ENCODE assay signal across 8 cellular contexts in genomic region chr1:10472220-10473144, GRCh38. TPM values are rescaled to one million over a fixed set of nuclear protein-coding genes. Genes with fewer than 3 reads are reported as not detected.
DNase-seq lines count a peak whose midpoint lies in the region; ATAC-seq, FAIRE-seq and TF ChIP-seq lines count a peak whose summit lies in the region.

Gene DFFA (minus strand): TSS chr1:10472529. CDS start chr1:10472458, 71 bp downstream.

- H4K20me1 ChIP-seq in H1 (replicated peaks in 1 of 2; ENCODE audit: control insufficient read depth in 1 of 2, insufficient read depth in 2 of 2, low read length in 2 of 2), result peaks cover 2 to 7% of the 10 kb centered on the region in 2 experiments

- peak; percentile 86 to 96 (median 88) for DNase-seq in CD4-positive, alpha-beta memory T cell
- DNase-seq in HT-29 (ENCODE audit: low spot score), result peak; percentile 95
- DNase-seq in NOMO-1 (lab: John Stamatoyannopoulos, UW; ENCODE audit: unreplicated experiment in 2 of 2), result peak; percentile 94 to 98
- DNase-seq in H1 (ENCODE audit: low read depth in 1 of 2, low spot score in 2 of 2), result peak; percentile 94 to 95
- DNase-seq in memory B cell (ENCODE audit: low spot score in 2 of 2), result peak; percentile 81 to 87
- peak; percentile 86 for DNase-seq in stimulated activated CD8-positive, alpha-beta memory T cell treated with anti-CD3 and anti-CD28 coated beads, Interleukin-12 subunit alpha, Interleukin-12 subunit beta, amount 100 ng/mL, for 24 hours (ENCODE audit: extremely low read depth)

- no peaks in the 10 kb centered on the region for H3K9me3 ChIP-seq in CD4-positive, alpha-beta memory T cell (ENCODE audit: control insufficient read depth in 1 of 2, low read length in 2 of 2)
- H3K9me3 ChIP-seq in H1 (ENCODE audit: insufficient read depth in 2 of 2, low read depth in 1 of 2, low read length in 1 of 2), result no peaks in the 10 kb centered on the region

- no peak within 1 kb of the TSS for H3K56ac ChIP-seq in H1 (replicated peaks; ENCODE audit: insufficient read length, low read depth, low read length)

- 7% methylated on average over 57 of the region's 59 CpGs; no CpG with 5 or more reads in 1 of the 2 experiments for WGBS in H1 (ENCODE audit: extremely low coverage in 1 of 2, insufficient coverage in 1 of 2, insufficient read length in 1 of 2, insufficient replicate concordance in 2 of 2, low coverage in 1 of 2, low lambda C conversion rate in 2 of 2, missing lambda C conversion rate in 1 of 2), 2 experiments

- CTCF ChIA-PET in CD4-positive, alpha-beta memory T cell (lab: Charles Lee; ENCODE audit: partially characterized antibody), result interaction anchor here (2.1 kb wide), 1 partner anchor 22 kb away, joined by 7 read pairs; no protein-coding TSS in a partner anchor
- CTCF ChIA-PET in activated CD8-positive, alpha-beta memory T cell treated with anti-CD3 and anti-CD28 coated beads for 36 hours (lab: Charles Lee), result interaction anchor here (1.0 kb wide), 1 partner anchor 22 kb away, joined by 3 read pairs; no protein-coding TSS in a partner anchor
- CTCF ChIA-PET in H1 (lab: Charles Lee; ENCODE audit: partially characterized antibody), result no interaction called here

- H2BK20ac ChIP-seq in H1 (ENCODE audit: low read length), result no peak within 1 kb of the TSS

- no peak within 1 kb of the TSS for H3K14ac ChIP-seq in H1 (ENCODE audit: insufficient read length)

- H3K36me3 ChIP-seq in CD4-positive, alpha-beta memory T cell (ENCODE audit: insufficient read depth, low read length), result peaks cover 13% of the 10 kb centered on the region
- peaks cover 2 to 20% (median 18%) of the 10 kb centered on the region in 4 experiments; a peak in 7 of 8 replicates for H3K36me3 ChIP-seq in H1 (ENCODE audit: control insufficient read depth in 2 of 4, insufficient read depth in 4 of 4, low read length in 3 of 4)

- no peaks in the 10 kb centered on the region for H3K27me3 Mint-ChIP-seq in CD4-positive, alpha-beta memory T cell
- no peaks in the 10 kb centered on the region for H3K27me3 Mint-ChIP-seq in memory B cell

- H3K4ac ChIP-seq in H1 (replicated peaks; ENCODE audit: insufficient read length, low read depth, low read length), result peak within 1 kb of the TSS; percentile 39

- no peak within 1 kb of the TSS for H3K23ac ChIP-seq in H1 (ENCODE audit: insufficient read length)

- peak within 1 kb of the TSS; percentile 59 to 75 (median 70) for H3K9ac ChIP-seq in H1 (replicated peaks in 1 of 4; ENCODE audit: extremely low read depth in 1 of 4, low read depth in 3 of 4, low read length in 3 of 4)

- no peak for FAIRE-seq in H1 (lab: Jason Lieb, UNC)

- peak within 1 kb of the TSS; percentile 91 to 95 (median 92) for H3K4me3 Mint-ChIP-seq in CD4-positive, alpha-beta memory T cell
- H3K4me3 Mint-ChIP-seq in memory B cell, result peak within 1 kb of the TSS; percentile 92

- peak; percentile 69 to 91 for TF ChIP-seq POLR2A in H1 (IDR thresholded peaks at IDR 0.05; ENCODE audit: control extremely low read depth in 1 of 2, low read depth in 2 of 2, low read length in 2 of 2)

- peaks cover 4 to 31% of the 10 kb centered on the region in 2 experiments; a peak in 3 of 4 replicates for H3K79me2 ChIP-seq in H1 (ENCODE audit: control insufficient read depth in 1 of 2, insufficient read depth in 2 of 2, low read length in 2 of 2)

- ATAC-seq in GM19467 (IDR thresholded peaks at IDR 0.05; ENCODE audit: unreplicated experiment) (peak; percentile 78), memory B cell (ENCODE audit: low read depth) (peak; percentile 84)

- intact Hi-C loops in CD4-positive, alpha-beta memory T cell (cut with micrococcal nuclease), result loop anchor here (1.0 to 5.0 kb wide), 3 partner anchors 42 to 560 kb away; partner anchors contain the start of genes CENPS, CTNNBIP1 and UBE4B

- no peaks in the 10 kb centered on the region for H3K27me3 ChIP-seq in CD4-positive, alpha-beta memory T cell (ENCODE audit: insufficient read depth, low read length)
- H3K27me3 ChIP-seq in H1 (replicated peaks in 1 of 4; ENCODE audit: control insufficient read depth in 3 of 4, extremely low read depth in 1 of 4, insufficient read depth in 3 of 4, low read length in 3 of 4), result no peaks in the 10 kb centered on the region

- H3K27ac Mint-ChIP-seq in CD4-positive, alpha-beta memory T cell, result peak within 1 kb of the TSS; percentile 83 to 94 (median 89)
- peak within 1 kb of the TSS; percentile 93 for H3K27ac Mint-ChIP-seq in memory B cell

- H3K4me1 Mint-ChIP-seq in CD4-positive, alpha-beta memory T cell, result peaks cover 32 to 53% (median 43%) of the 10 kb centered on the region in 4 donors
- peaks cover 27% of the 10 kb centered on the region for H3K4me1 Mint-ChIP-seq in memory B cell

- peak within 1 kb of the TSS; percentile 97 for H3K18ac ChIP-seq in H1 (ENCODE audit: extremely low read depth, low read length)

- peak within 1 kb of the TSS; percentile 17 for H4K91ac ChIP-seq in H1 (replicated peaks; ENCODE audit: insufficient read length, low read length)

- peak within 1 kb of the TSS; percentile 77 for H2BK5ac ChIP-seq in H1 (ENCODE audit: low read depth, low read length)

- H4K5ac ChIP-seq in H1 (ENCODE audit: insufficient read length, low read depth, low read length), result peak within 1 kb of the TSS; percentile 57

- no peaks in the 10 kb centered on the region for H3K9me3 Mint-ChIP-seq in CD4-positive, alpha-beta memory T cell
- no peaks in the 10 kb centered on the region for H3K9me3 Mint-ChIP-seq in memory B cell

- peak within 1 kb of the TSS; percentile 68 for H3K27ac ChIP-seq in CD4-positive, alpha-beta memory T cell (ENCODE audit: low read depth, low read length)
- H3K27ac ChIP-seq in H1 (ENCODE audit: low read depth, low read length), result no peak within 1 kb of the TSS

- peak in 1 of 2 experiments; percentile 8; a peak in 1 of 4 replicates for TF ChIP-seq RAD21 in H1 (IDR thresholded peaks at IDR 0.05 in 1 of 2, conservative IDR thresholded peaks at IDR 0.05 in 1 of 2; ENCODE audit: low read depth in 2 of 2, low read length in 2 of 2)

- H2BK120ac ChIP-seq in H1 (replicated peaks; ENCODE audit: low read depth, low read length), result no peak within 1 kb of the TSS

- peaks cover 9% of the 10 kb centered on the region for H3K23me2 ChIP-seq in H1 (ENCODE audit: low read depth, low read length)

- H2AK5ac ChIP-seq in H1 (ENCODE audit: low read depth, low read length), result no peak within 1 kb of the TSS

- peak within 1 kb of the TSS; percentile 64 to 84 for H3K4me3 ChIP-seq in CD4-positive, alpha-beta memory T cell (ENCODE audit: low read length in 2 of 2)
- peak within 1 kb of the TSS; percentile 77 to 91 (median 87) for H3K4me3 ChIP-seq in H1 (ENCODE audit: extremely low read depth in 1 of 4, insufficient read depth in 2 of 4, low read depth in 3 of 4, low read length in 4 of 4)

- peak within 1 kb of the TSS; percentile 83 for H4K8ac ChIP-seq in H1 (ENCODE audit: extremely low read depth, insufficient read depth, low read length)

- TF ChIP-seq CTCF in H1 (IDR thresholded peaks at IDR 0.05; ENCODE audit: control extremely low read depth in 1 of 3, insufficient read depth in 1 of 3, low read depth in 1 of 3, low read length in 3 of 3), result no peak

- H3K4me2 ChIP-seq in H1 (ENCODE audit: insufficient read depth in 1 of 2, low read depth in 2 of 2, low read length in 2 of 2), result peak within 1 kb of the TSS; percentile 80 to 82

- peaks cover 50% of the 10 kb centered on the region for H3K4me1 ChIP-seq in CD4-positive, alpha-beta memory T cell (ENCODE audit: insufficient read depth, low read length)
- H3K4me1 ChIP-seq in H1 (replicated peaks in 1 of 4; ENCODE audit: control insufficient read depth in 3 of 4, insufficient read depth in 4 of 4, low read length in 3 of 4), result no peaks in the 10 kb centered on the region; a peak in 3 of 7 replicates

- H2BK15ac ChIP-seq in H1 (ENCODE audit: low read length), result no peak within 1 kb of the TSS

- H3K79me1 ChIP-seq in H1 (ENCODE audit: low read depth, low read length), result peaks cover 5% of the 10 kb centered on the region; the same call in 1 of the 2 replicates

- no peak within 1 kb of the TSS; the same call in 1 of the 2 replicates for H2BK12ac ChIP-seq in H1 (ENCODE audit: low read depth, low read length)

- H2AFZ ChIP-seq in H1 (ENCODE audit: low read length), result peak within 1 kb of the TSS; percentile 99

- POLR2A ChIA-PET in CD4-positive, alpha-beta memory T cell (lab: Charles Lee; ENCODE audit: partially characterized antibody), result interaction anchor here (0.9 kb wide), 1 partner anchor 1437 kb away, joined by 3 read pairs; no protein-coding TSS in a partner anchor
- POLR2A ChIA-PET in activated CD8-positive, alpha-beta memory T cell treated with anti-CD3 and anti-CD28 coated beads for 36 hours (lab: Charles Lee), result interaction anchor here (0.6 kb wide), 1 partner anchor 606 kb away, joined by 9 read pairs; no protein-coding TSS in a partner anchor
- POLR2A ChIA-PET in H1 (lab: Charles Lee; ENCODE audit: partially characterized antibody), result interaction anchor here (0.6 to 5.1 kb wide), 10 partner anchors 11 to 77 kb away, joined by 3 to 67 read pairs (median 4); partner anchors contain the start of genes CENPS, CORT and PGD

- TF ChIP-seq EP300 in H1 (IDR thresholded peaks at IDR 0.05; ENCODE audit: borderline replicate concordance in 1 of 2, low read depth in 2 of 2, low read length in 2 of 2), result peak in 1 of 2 experiments; percentile 32; a peak in 1 of 3 replicates

- H3K36me3 Mint-ChIP-seq in CD4-positive, alpha-beta memory T cell, result peaks cover 10 to 30% of the 10 kb centered on the region in 2 donors
- peaks cover 9% of the 10 kb centered on the region for H3K36me3 Mint-ChIP-seq in memory B cell

TF ChIP-seq in H1, 55 proteins besides CTCF, POLR2A, EP300 and RAD21 (continues in another document):
- TF ChIP-seq YY1 (IDR thresholded peaks at IDR 0.05; ENCODE audit: low read depth, low read length) (no peak; the same call in none of the 2 replicates), ZNF274 (IDR thresholded peaks at IDR 0.05; ENCODE audit: borderline replicate concordance, extremely low read depth, low read length) (no peak), RNF2 (IDR thresholded peaks at IDR 0.05; ENCODE audit: borderline replicate concordance, low read depth, low read length, missing control alignments, poor library complexity, severe bottlenecking) (no peak), BRCA1 (IDR thresholded peaks at IDR 0.05; ENCODE audit: low read depth, low read length) (peak; percentile 75)

RNA-seq across cellular contexts. Expression of gene DFFA, which starts in this region (rescaled TPM):
- total RNA-seq in CD4-positive, alpha-beta memory T cell, result 10 to 100 TPM; 22.4 to 25.3 TPM
- 10 to 100 TPM; 15.4 to 30.8 TPM for polyA plus RNA-seq in CD4-positive, alpha-beta memory T cell
- total RNA-seq in HT-29 (2014; rRNA removed; shearing (Covaris generic)), result 41.2 and 43.2 TPM in 2 replicates
- total RNA-seq in activated CD8-positive, alpha-beta memory T cell treated with anti-CD3 and anti-CD28 coated beads for 36 hours, result 10 to 100 TPM; 77.3 to 79.1 TPM
- total RNA-seq in H1 (2021; fragmentation: NEBNext Ultra II Directional; extraction: Animal tissue kit (Norgen Biotek cat#: 25700)), result 78.3 and 79.9 TPM in 2 replicates
- 30.9 and 34.3 TPM in 2 replicates for polyA plus RNA-seq in H1 (2011; rRNA removed)
- polyA plus RNA-seq in H1 (2011; cell fraction: cytosol; rRNA removed), result 47.3 TPM
- polyA plus RNA-seq in H1 (2011; cell fraction: nucleus; rRNA removed), result 42.0 TPM
- 56.9 to 66.5 TPM (median 58.3 TPM) in 4 replicates for polyA plus RNA-seq in H1 (2012, experiment 1 of 2)
- polyA plus RNA-seq in H1 (2012, experiment 2 of 2), result 39.2 TPM
- 67.7 TPM for polyA plus RNA-seq in H1 (2013, experiment 1 of 2)
- polyA plus RNA-seq in H1 (2013, experiment 2 of 2), result 66.3 TPM
- polyA minus RNA-seq in H1 (2011; rRNA and poly(A)+ RNA removed), result 91.2 and 91.8 TPM in 2 replicates
- 26.5 TPM for polyA minus RNA-seq in H1 (2011; cell fraction: cytosol; rRNA and poly(A)+ RNA removed)
- polyA minus RNA-seq in H1 (2011; cell fraction: nucleus; rRNA and poly(A)+ RNA removed), result 45.0 TPM
